In genomic region chr16:1174477-1175357, GRCh38 we compare ENCODE assay signal across 21 cellular contexts. TPM values are rescaled to one million over a fixed set of nuclear protein-coding genes. Genes with fewer than 3 reads are reported as not detected.
DNase-seq lines count a peak whose midpoint lies in the region; ATAC-seq and TF ChIP-seq lines count a peak whose summit lies in the region.
"Had no signal": no experiment of that assay in that cellular context is flagged by ENCODE, and none has a peak within 500 bp of the region (broad histone marks: within the 10 kb centered on the region; RNA-seq: fewer than 3 reads in every experiment).

No MANE protein-coding gene starts in this region.

- no peaks in the 10 kb centered on the region for H3K9me2 ChIP-seq in GM23248 (ENCODE audit: insufficient read depth)
- no peaks in the 10 kb centered on the region for H3K9me2 ChIP-seq in SK-N-SH

- in situ Hi-C loops in GM23248 (cut with MboI) = no loop called here

- H3K4me1 ChIP-seq in GM23248 (ENCODE audit: insufficient read depth) (no peaks in the 10 kb centered on the region), SK-N-SH (ENCODE audit: control insufficient read depth in 1 of 2, insufficient read depth in 2 of 2, low read depth in 1 of 2, low read length in 1 of 2) (no peaks in the 10 kb centered on the region)

- ATAC-seq in GM19035 (IDR thresholded peaks at IDR 0.05; ENCODE audit: unreplicated experiment) = no peak
- ATAC-seq: activated CD4-positive, CD25-positive, alpha-beta regulatory T cell treated with anti-CD3 and anti-CD28 coated beads, Interleukin-2, amount 50 U/mL, for 24 hours had no signal

- no peak for TF ChIP-seq EP300 in SK-N-SH (IDR thresholded peaks at IDR 0.05; ENCODE audit: borderline replicate concordance in 1 of 2, low read depth in 1 of 2, low read length in 1 of 2)

- H3K9me3 ChIP-seq in GM23248 (ENCODE audit: low read depth) (no peaks in the 10 kb centered on the region), SK-N-SH (no peaks in the 10 kb centered on the region)
- H3K9me3 ChIP-seq: BLaER1 treated with 17β-estradiol and CSF1 and Interleukin-3, amounts not matched to agents 10 nM and 100 nM had no signal

- no peaks in the 10 kb centered on the region for H3F3A ChIP-seq in GM23248 (ENCODE audit: insufficient read depth)
- no peaks in the 10 kb centered on the region for H3F3A ChIP-seq in SK-N-SH (replicated peaks; ENCODE audit: insufficient read depth)

- H3K27me3 ChIP-seq in GM23248 (replicated peaks; ENCODE audit: insufficient read depth) = no peaks in the 10 kb centered on the region; the same call in 1 of the 2 replicates
- H3K27me3 ChIP-seq in SK-N-SH (ENCODE audit: insufficient read depth) = peaks cover 81% of the 10 kb centered on the region
- H3K27me3 ChIP-seq: brain microvascular endothelial cell, hepatocyte had no signal

- H3K4me3 ChIP-seq in GM23248 (no peak overlapping the region), SK-N-SH (ENCODE audit: low read depth in 2 of 2, low read length in 1 of 2) (no peak overlapping the region)
- H3K4me3 ChIP-seq: BLaER1 treated with 17β-estradiol and CSF1 and Interleukin-3, amounts not matched to agents 10 nM and 100 nM; dorsolateral prefrontal cortex; hepatocyte had no signal

- POLR2A ChIA-PET in SK-N-SH (lab: Yijun Ruan, JAX) = no interaction called here

- H3K9ac ChIP-seq in GM23248 (no peak overlapping the region), SK-N-SH (no peak overlapping the region)
- H3K9ac ChIP-seq: BLaER1 treated with 17β-estradiol and CSF1 and Interleukin-3, amounts not matched to agents 10 nM and 100 nM had no signal

- H3K4me2 ChIP-seq in GM23248 (ENCODE audit: unreplicated experiment) = no peak overlapping the region
- H3K4me2 ChIP-seq in SK-N-SH = peak overlapping the region; percentile 24; the same call in 1 of the 2 replicates
- H3K4me2 ChIP-seq: BLaER1 treated with 17β-estradiol and CSF1 and Interleukin-3, amounts not matched to agents 10 nM and 100 nM; hepatocyte had no signal

- no peaks in the 10 kb centered on the region for H3K36me3 ChIP-seq in GM23248 (ENCODE audit: low read depth)
- no peaks in the 10 kb centered on the region for H3K36me3 ChIP-seq in SK-N-SH (replicated peaks in 1 of 2; ENCODE audit: control insufficient read depth in 1 of 2, insufficient read depth in 2 of 2, low read length in 1 of 2)
- H3K36me3 ChIP-seq: BLaER1 treated with 17β-estradiol and CSF1 and Interleukin-3, amounts not matched to agents 10 nM and 100 nM; brain microvascular endothelial cell had no signal

- WGBS in GM23248 (ENCODE audit: low coverage in 1 of 2, low lambda C conversion rate in 2 of 2, missing lambda C conversion rate in 2 of 2), 2 experiments = 64 to 69% methylated on average over 25 to 38 of the region's 38 CpGs
- WGBS in SK-N-SH (ENCODE audit: low lambda C conversion rate) = 40% methylated on average over 25 of the region's 38 CpGs

- TF ChIP-seq CTCF in SK-N-SH (IDR thresholded peaks at IDR 0.05) (no peak), GM10266 (IDR thresholded peaks at IDR 0.05; ENCODE audit: control insufficient read depth, insufficient read depth, low read depth, missing control alignments) (no peak)

- H3K79me2 ChIP-seq in GM23248 (ENCODE audit: insufficient read depth) (no peaks in the 10 kb centered on the region), SK-N-SH (ENCODE audit: insufficient read depth) (no peaks in the 10 kb centered on the region)
- H3K79me2 ChIP-seq: hepatocyte had no signal

- H4K20me1 ChIP-seq in GM23248 (ENCODE audit: insufficient read depth) = no peaks in the 10 kb centered on the region
- 0 out of 2 replicates have a peak, but pooled peaks cover 3% of the 10 kb centered on the region for H4K20me1 ChIP-seq in SK-N-SH (ENCODE audit: insufficient read depth)

- DNase-seq in GM23248 = peak; percentile 30
- no peak for DNase-seq in SK-N-SH
- DNase-seq in kidney tubule cell (ENCODE audit: low spot score) = peak; percentile 31
- DNase-seq in stromal cell of bone marrow (ENCODE audit: low read depth) = peak; percentile 2
- DNase-seq in activated effector memory CD4-positive, alpha-beta T cell treated with anti-CD3 and anti-CD28 coated beads, Interleukin-2, amount 50 U/mL, for 16 hours = no peak
- DNase-seq in NCI-H2081 treated with DMSO at 0.1 percent for 48 hours (lab: John Stamatoyannopoulos, UW) = no peak
- no peak for DNase-seq in GM10266 (ENCODE audit: extremely low spot score)
- DNase-seq: brain microvascular endothelial cell, DMS153, dorsolateral prefrontal cortex, kidney, NCI-H2107, NCI-H774, T-helper 1 cell had no signal

- TF ChIP-seq RAD21 in SK-N-SH (IDR thresholded peaks at IDR 0.05; ENCODE audit: low read length) = no peak

- H2AFZ ChIP-seq in GM23248 (no peak overlapping the region), SK-N-SH (ENCODE audit: low read depth) (no peak overlapping the region)
- H2AFZ ChIP-seq: hepatocyte had no signal

- H3K27ac ChIP-seq in GM23248 (no peak overlapping the region), SK-N-SH (ENCODE audit: low read depth in 2 of 2, low read length in 1 of 2) (no peak overlapping the region)
- H3K27ac ChIP-seq: BLaER1 treated with 17β-estradiol and CSF1 and Interleukin-3, amounts not matched to agents 10 nM and 100 nM; brain microvascular endothelial cell; dorsolateral prefrontal cortex; hepatocyte had no signal

- CTCF ChIA-PET in SK-N-SH (lab: Yijun Ruan, JAX) = interaction anchor here (1.2 kb wide), 1 partner anchor 117 kb away, joined by 3 read pairs; no protein-coding TSS in a partner anchor

TF ChIP-seq in SK-N-SH, 30 proteins besides CTCF, POLR2A, EP300 and RAD21:
- TF ChIP-seq MAX (IDR thresholded peaks at IDR 0.05; ENCODE audit: low read depth) (no peak), RXRA (IDR thresholded peaks at IDR 0.05; ENCODE audit: borderline replicate concordance, low read depth) (no peak), FOSL2 (IDR thresholded peaks at IDR 0.05; ENCODE audit: borderline replicate concordance, low read depth) (peak; percentile 39), USF2 (IDR thresholded peaks at IDR 0.05; ENCODE audit: borderline replicate concordance, low read depth, low read length) (no peak), CHD2 (IDR thresholded peaks at IDR 0.05; ENCODE audit: low read length, partially characterized antibody) (no peak), NRF1 (IDR thresholded peaks at IDR 0.05; ENCODE audit: low read depth, low read length) (no peak), POLR2AphosphoS5 (IDR thresholded peaks at IDR 0.05; ENCODE audit: low read depth, low read length) (no peak), ELF1 (IDR thresholded peaks at IDR 0.05) (no peak), TEAD4 (IDR thresholded peaks at IDR 0.05; ENCODE audit: borderline replicate concordance, insufficient read depth) (no peak), NFIC (IDR thresholded peaks at IDR 0.05; ENCODE audit: borderline replicate concordance) (0 out of 2 replicates have a peak, but pooled peaks have one; percentile 16), YY1 (IDR thresholded peaks at IDR 0.05; ENCODE audit: low read depth) (no peak)

RNA-seq across cellular contexts. Expression of gene CACNA1H, which starts 21.8 kb away (rescaled TPM):
- total RNA-seq in GM23248 (2014; rRNA removed; shearing (Covaris generic)) = 0.11 TPM in 1 of 2 replicates, not detected in the other
- polyA plus RNA-seq in GM23248 (2016; fragmentation: Nextera tagmentation; extraction: Ambion mirVana) (not detected in 2 replicates), SK-N-SH (2012; rRNA removed) (not detected in 2 replicates)
- polyA plus RNA-seq in SK-N-SH (2012; cell fraction: cytosol; rRNA removed) = not detected in 2 replicates
- polyA plus RNA-seq in SK-N-SH (2012; cell fraction: nucleus; rRNA removed) = not detected in 2 replicates
- total RNA-seq: MCF 10A, RPMI7951 had no signal

RNA-seq across cellular contexts. Expression of gene TPSG1, which starts 50.4 kb away (rescaled TPM):
- not detected in 2 replicates for total RNA-seq in GM23248 (2014; rRNA removed; shearing (Covaris generic))
- not detected in 2 replicates for polyA plus RNA-seq in GM23248 (2016; fragmentation: Nextera tagmentation; extraction: Ambion mirVana)
- not detected in 2 replicates for polyA plus RNA-seq in SK-N-SH (2012; rRNA removed)
- not detected in 2 replicates for polyA plus RNA-seq in SK-N-SH (2012; cell fraction: cytosol; rRNA removed)
- polyA plus RNA-seq in SK-N-SH (2012; cell fraction: nucleus; rRNA removed) = 0.05 TPM in 1 of 2 replicates, not detected in the other
- total RNA-seq: dorsolateral prefrontal cortex, MCF 10A had no signal

RNA-seq across cellular contexts. Expression of gene TPSB2, which starts 55.3 kb away (rescaled TPM):
- total RNA-seq in GM23248 (2014; rRNA removed; shearing (Covaris generic)) = not detected in 2 replicates
- polyA plus RNA-seq in GM23248 (2016; fragmentation: Nextera tagmentation; extraction: Ambion mirVana) (not detected in 2 replicates), SK-N-SH (2012; rRNA removed) (not detected in 2 replicates)
- polyA plus RNA-seq in SK-N-SH (2012; cell fraction: cytosol; rRNA removed) = not detected in 2 replicates
- not detected in 2 replicates for polyA plus RNA-seq in SK-N-SH (2012; cell fraction: nucleus; rRNA removed)
- total RNA-seq: hepatocyte, HT-29, MCF 10A, RPMI7951 had no signal
- polyA plus RNA-seq: hepatocyte had no signal

Comparison
In these comparisons a context has a peak if more than half of its experiments do, and no peak if none do; other contexts are left out.
1. DNase-seq: peak in GM23248 (single experiment), kidney tubule cell (single experiment) and stromal cell of bone marrow (single experiment); none in SK-N-SH (single experiment), activated effector memory CD4-positive, alpha-beta T cell treated with anti-CD3 and anti-CD28 coated beads, Interleukin-2, amount 50 U/mL, for 16 hours (single experiment), NCI-H2081 treated with DMSO at 0.1 percent for 48 hours (single experiment) and GM10266 (single experiment).